In the genomic region with DNA sequence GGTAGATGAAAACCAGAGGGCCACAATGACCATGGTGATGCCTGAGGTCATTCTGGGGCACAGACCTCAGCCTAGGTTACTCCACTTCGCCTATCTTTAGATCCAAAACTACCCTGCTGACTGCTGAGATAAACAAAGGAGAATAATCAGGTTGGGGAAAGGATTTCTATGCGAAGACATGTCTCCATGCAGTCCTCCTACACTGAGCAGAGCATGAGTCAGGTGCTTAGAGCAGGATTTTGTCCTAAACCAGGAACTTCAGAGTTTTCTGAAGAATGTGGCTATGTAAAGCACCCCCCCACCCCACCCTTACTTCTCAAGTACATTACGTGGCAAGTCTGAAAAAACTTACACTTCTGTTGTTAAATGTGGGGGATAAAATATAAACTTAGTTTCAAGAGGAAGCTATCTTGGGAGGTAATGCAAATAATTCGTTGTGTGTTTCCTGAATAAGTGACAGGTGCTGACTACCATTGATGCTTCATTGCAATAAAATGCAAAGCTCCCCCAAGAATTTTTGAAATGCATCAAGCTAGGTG, we compare ENCODE assay signal across 11 cellular contexts. TPM values are rescaled to one million over a fixed set of nuclear protein-coding genes. Genes with fewer than 3 reads are reported as not detected.
DNase-seq lines count a peak whose midpoint lies in the region; ATAC-seq lines count a peak whose summit lies in the region.
"Had no signal": no experiment of that assay in that cellular context is flagged by ENCODE, and none has a peak within 500 bp of the region (broad histone marks: within the 10 kb centered on the region; RNA-seq: fewer than 3 reads in every experiment).

No MANE protein-coding gene starts in this region.

- H3K27me3 Mint-ChIP-seq in CD4-positive, CD25-positive, alpha-beta regulatory T cell = no peaks in the 10 kb centered on the region

- no peaks in the 10 kb centered on the region for H3K9me3 ChIP-seq in CD4-positive, CD25-positive, alpha-beta regulatory T cell (ENCODE audit: control insufficient read depth in 2 of 2, low read length in 2 of 2)
- H3K9me3 ChIP-seq in right cardiac atrium (ENCODE audit: control insufficient read depth, low read length) = no peaks in the 10 kb centered on the region

- peaks cover 36% of the 10 kb centered on the region for H3K4me1 ChIP-seq in CD4-positive, CD25-positive, alpha-beta regulatory T cell (ENCODE audit: control insufficient read depth, insufficient read depth, low read length, poor library complexity, severe bottlenecking)
- H3K4me1 ChIP-seq in right cardiac atrium (ENCODE audit: control insufficient read depth, insufficient read depth, low read length) = no peaks in the 10 kb centered on the region

- peak overlapping the region in 2 of 3 donors; percentile 45 to 52 for H3K27ac Mint-ChIP-seq in CD4-positive, CD25-positive, alpha-beta regulatory T cell

- intact Hi-C loops in right cardiac atrium (cut with DNase I) = no loop called here

- H3K4me1 Mint-ChIP-seq in CD4-positive, CD25-positive, alpha-beta regulatory T cell = peaks cover 4 to 49% (median 29%) of the 10 kb centered on the region in 4 donors

- no peaks in the 10 kb centered on the region for H3K36me3 ChIP-seq in CD4-positive, CD25-positive, alpha-beta regulatory T cell (ENCODE audit: control insufficient read depth, insufficient read depth, low read length)

- H3K27me3 ChIP-seq in CD4-positive, CD25-positive, alpha-beta regulatory T cell (ENCODE audit: control insufficient read depth, insufficient read depth, low read length) = no peaks in the 10 kb centered on the region
- no peaks in the 10 kb centered on the region for H3K27me3 ChIP-seq in right cardiac atrium (ENCODE audit: control insufficient read depth, insufficient read depth)

- no peaks in the 10 kb centered on the region for H3K36me3 Mint-ChIP-seq in CD4-positive, CD25-positive, alpha-beta regulatory T cell

- no peak for ATAC-seq in CD4-positive, CD25-positive, alpha-beta regulatory T cell (ENCODE audit: low read depth in 2 of 2)
- peak; percentile 67 for ATAC-seq in GM19395 (IDR thresholded peaks at IDR 0.05; ENCODE audit: unreplicated experiment)
- peak; percentile 56 for ATAC-seq in HG03066 (IDR thresholded peaks at IDR 0.05; ENCODE audit: low read depth, unreplicated experiment)
- no peak for ATAC-seq in right cardiac atrium
- ATAC-seq: activated T-cell treated with anti-CD3 and anti-CD28 coated beads, Interleukin-2, amount 50 U/mL, for 4 hours had no signal

- H3K4me3 Mint-ChIP-seq in CD4-positive, CD25-positive, alpha-beta regulatory T cell = no peak overlapping the region
- H3K4me3 Mint-ChIP-seq: activated T-cell treated with anti-CD3 and anti-CD28 coated beads, Interleukin-2, amount 50 U/mL, for 4 hours had no signal

- no peaks in the 10 kb centered on the region for H3K9me3 Mint-ChIP-seq in CD4-positive, CD25-positive, alpha-beta regulatory T cell
- H3K9me3 Mint-ChIP-seq: activated T-cell treated with anti-CD3 and anti-CD28 coated beads, Interleukin-2, amount 50 U/mL, for 4 hours had no signal

- H3K27ac ChIP-seq in CD4-positive, CD25-positive, alpha-beta regulatory T cell (ENCODE audit: insufficient read depth, low read length, poor library complexity, severe bottlenecking) = no peak overlapping the region
- no peak overlapping the region for H3K27ac ChIP-seq in right cardiac atrium (ENCODE audit: low read length)
- H3K27ac ChIP-seq: GM23248, SK-N-MC had no signal

- no peak for DNase-seq in CD4-positive, CD25-positive, alpha-beta regulatory T cell
- DNase-seq in amniotic epithelial cell (ENCODE audit: low read depth) (peak; percentile 77), right cardiac atrium (no peak), NCI-H1105 (lab: John Stamatoyannopoulos, UW) (no peak), dedifferentiated amniotic fluid mesenchymal stem cell (ENCODE audit: extremely low spot score) (no peak), NCI-H1417 treated with DMSO at 0.1 percent for 48 hours (lab: John Stamatoyannopoulos, UW) (no peak)
- DNase-seq: activated T-cell treated with anti-CD3 and anti-CD28 coated beads, Interleukin-2, amount 50 U/mL, for 4 hours; GM23248 had no signal

- WGBS in right cardiac atrium = 77% methylated on average over 4 of the region's 4 CpGs

- H3K4me3 ChIP-seq in CD4-positive, CD25-positive, alpha-beta regulatory T cell (ENCODE audit: low read depth, low read length) = peak overlapping the region; percentile 27
- no peak overlapping the region for H3K4me3 ChIP-seq in right cardiac atrium (ENCODE audit: low read length)
- H3K4me3 ChIP-seq: GM23248, SK-N-MC had no signal

RNA-seq across cellular contexts. Expression of a gene that starts 19.4 kb away (rescaled TPM):
- 1.1 TPM for total RNA-seq in CD4-positive, CD25-positive, alpha-beta regulatory T cell
- polyA plus RNA-seq in CD4-positive, CD25-positive, alpha-beta regulatory T cell = 1 to 10 TPM in 1 of 4 donors, under 1 TPM in 2, not detected in 1; 0.85 to 2.5 (median 0.90) TPM
- 1 to 10 TPM; 2.3 to 3.3 (median 2.5) TPM for total RNA-seq in right cardiac atrium
- 1.8 TPM for polyA plus RNA-seq in right cardiac atrium

Comparison
In these comparisons a context has a peak if more than half of its experiments do, and no peak if none do; other contexts are left out.
1. ATAC-seq: peak in GM19395 (single experiment) and HG03066 (single experiment); none in CD4-positive, CD25-positive, alpha-beta regulatory T cell (0 of 2) and right cardiac atrium (0 of 2).